ENCODE assay signal across 21 cellular contexts in the genomic region with DNA sequence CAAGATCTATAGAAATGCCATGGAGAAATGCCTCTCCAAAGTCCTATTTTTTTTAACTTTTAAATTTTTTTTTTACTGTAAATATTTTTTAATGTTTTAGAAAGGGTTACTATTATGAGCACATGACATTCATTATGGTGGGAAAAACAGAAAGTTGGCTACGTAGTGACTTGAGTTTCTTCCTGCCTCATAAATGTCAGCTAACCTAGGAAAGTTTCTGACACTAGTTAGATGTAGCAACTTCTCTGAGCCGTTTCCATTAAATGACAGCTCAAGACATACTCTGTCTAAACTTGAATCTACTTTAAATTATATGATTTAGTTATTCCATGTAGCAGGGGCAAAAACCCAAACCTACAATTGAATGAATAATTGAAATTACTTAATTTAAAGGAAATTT.
"Had no signal": no experiment of that assay in that cellular context is flagged by ENCODE, and none has a peak within 500 bp of the region (broad histone marks: within the 10 kb centered on the region; RNA-seq: fewer than 3 reads in every experiment).

No MANE protein-coding gene starts in this region.

- H3K27me3 ChIP-seq: cardiac muscle cell, heart left ventricle, sigmoid colon, upper lobe of left lung had no signal

- H3K36me3 ChIP-seq: cardiac muscle cell, heart left ventricle, sigmoid colon, upper lobe of left lung had no signal

- H3K4me2 ChIP-seq: smooth muscle cell had no signal

- H3K9me3 ChIP-seq: heart left ventricle, sigmoid colon, upper lobe of left lung had no signal

- H3K27ac ChIP-seq: cardiac muscle cell, epithelial cell of prostate, sigmoid colon had no signal

- H3K4me3 ChIP-seq: cardiac muscle cell, heart left ventricle, sigmoid colon, smooth muscle cell, upper lobe of left lung had no signal

- ATAC-seq: activated CD4-positive, alpha-beta T cell treated with anti-CD3 and anti-CD28 coated beads for 36 hours; activated T-cell treated with anti-CD3 and anti-CD28 coated beads, Interleukin-2, amount 50 U/mL, for 72 hours; heart left ventricle; stimulated activated naive B cell treated with anti-CD40 and anti-IgM and Interleukin-4, amounts not matched to agents 10 μg/mL and 1 μg/mL and 100 μg/mL, for 72 hours had no signal

- DNase-seq: activated B cell treated with CpG ODN at 0.5 μM for 24 hours; activated CD4-positive, alpha-beta T cell treated with anti-CD3 and anti-CD28 coated beads for 36 hours; activated CD4-positive, alpha-beta T cell treated with anti-CD3 and anti-CD28 coated beads, Interleukin-2, amount 50 U/mL, for 4 hours; activated effector memory CD4-positive, alpha-beta T cell treated with Interleukin-2 at 50 U/mL for 16 hours; activated naive CD4-positive, alpha-beta T cell treated with anti-CD3 and anti-CD28 coated beads for 36 hours; activated naive CD8-positive, alpha-beta T cell treated with anti-CD3 and anti-CD28 coated beads, Interleukin-2, amount 10 ng/mL, durations not matched to agents 7 days and 5 days; activated T-cell treated with anti-CD3 and anti-CD28 coated beads, Interleukin-2, amount 50 U/mL, for 72 hours; amniotic stem cell; heart left ventricle; islet precursor cell; left cardiac atrium; retina; sigmoid colon; stimulated activated CD4-positive, alpha-beta T cell treated with anti-CD3 and anti-CD28 coated beads, Interleukin-2, amount 100 ng/mL, for 48 hours; stimulated activated CD8-positive, alpha-beta memory T cell treated with anti-CD3 and anti-CD28 coated beads, Interleukin-4, amount 100 ng/mL, for 48 hours; stimulated activated naive B cell treated with anti-CD40 and anti-IgM and Interleukin-4, amounts not matched to agents 10 μg/mL and 1 μg/mL and 100 μg/mL, for 72 hours; T1000; upper lobe of left lung had no signal
